1 cellular context compared by ENCODE assay signal in the genomic region with DNA sequence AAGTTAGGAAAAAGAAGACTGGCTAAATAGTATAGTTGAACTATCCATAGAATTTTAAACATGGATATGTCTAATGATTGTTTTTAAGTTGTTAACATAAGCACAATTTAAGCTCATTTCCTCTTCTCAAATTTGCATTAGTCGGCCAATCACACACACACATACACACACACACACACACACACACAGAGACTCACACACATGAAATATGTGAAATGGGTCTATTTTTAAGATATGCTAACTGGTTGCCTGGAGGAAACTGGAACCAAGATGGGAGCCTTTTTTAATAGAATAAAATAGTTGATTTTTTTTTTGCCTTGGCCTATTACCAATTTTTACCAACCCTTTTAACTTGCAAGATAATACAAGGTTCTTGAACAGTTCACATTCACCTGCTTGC.
TF ChIP-seq lines count a peak whose summit lies in the region.

No MANE protein-coding gene starts in this region.

TF ChIP-seq in IMR-90, 13 proteins besides CTCF, POLR2A, EP300 and RAD21:
- TF ChIP-seq MXI1 (IDR thresholded peaks at IDR 0.05; ENCODE audit: borderline replicate concordance, low read depth, low read length), result no peak
- no peak for TF ChIP-seq RCOR1 (IDR thresholded peaks at IDR 0.05; ENCODE audit: insufficient replicate concordance, low read length)
- no peak for TF ChIP-seq ELK1 (IDR thresholded peaks at IDR 0.05; ENCODE audit: borderline replicate concordance, low read depth, low read length)
- no peak for TF ChIP-seq SMC3 (IDR thresholded peaks at IDR 0.05; ENCODE audit: low read depth, low read length)
- no peak for TF ChIP-seq BHLHE40 (IDR thresholded peaks at IDR 0.05; ENCODE audit: low read depth, low read length)
- TF ChIP-seq MAZ (IDR thresholded peaks at IDR 0.05; ENCODE audit: borderline replicate concordance, low read depth, low read length), result no peak
- TF ChIP-seq RFX5 (IDR thresholded peaks at IDR 0.05; ENCODE audit: low read depth, low read length), result no peak
- TF ChIP-seq CEBPB (IDR thresholded peaks at IDR 0.05; ENCODE audit: low read depth, low read length), result no peak
- no peak for TF ChIP-seq FOS (IDR thresholded peaks at IDR 0.05; ENCODE audit: low read depth, low read length)
- TF ChIP-seq NFE2L2 (IDR thresholded peaks at IDR 0.05; ENCODE audit: low read depth, low read length), result no peak
- TF ChIP-seq CHD1 (IDR thresholded peaks at IDR 0.05; ENCODE audit: low read depth, low read length), result no peak
- TF ChIP-seq, protein P1, sequence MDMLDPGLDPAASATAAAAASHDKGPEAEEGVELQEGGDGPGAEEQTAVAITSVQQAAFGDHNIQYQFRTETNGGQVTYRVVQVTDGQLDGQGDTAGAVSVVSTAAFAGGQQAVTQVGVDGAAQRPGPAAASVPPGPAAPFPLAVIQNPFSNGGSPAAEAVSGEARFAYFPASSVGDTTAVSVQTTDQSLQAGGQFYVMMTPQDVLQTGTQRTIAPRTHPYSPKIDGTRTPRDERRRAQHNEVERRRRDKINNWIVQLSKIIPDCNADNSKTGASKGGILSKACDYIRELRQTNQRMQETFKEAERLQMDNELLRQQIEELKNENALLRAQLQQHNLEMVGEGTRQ (IDR thresholded peaks at IDR 0.05; ENCODE audit: low read depth, low read length), result no peak
- no peak for TF ChIP-seq MAFK (IDR thresholded peaks at IDR 0.05; ENCODE audit: low read depth, low read length)
TF ChIP-seq in IMR-90: peak in this region for 0.
